20 cellular contexts compared by ENCODE assay signal in the genomic region with DNA sequence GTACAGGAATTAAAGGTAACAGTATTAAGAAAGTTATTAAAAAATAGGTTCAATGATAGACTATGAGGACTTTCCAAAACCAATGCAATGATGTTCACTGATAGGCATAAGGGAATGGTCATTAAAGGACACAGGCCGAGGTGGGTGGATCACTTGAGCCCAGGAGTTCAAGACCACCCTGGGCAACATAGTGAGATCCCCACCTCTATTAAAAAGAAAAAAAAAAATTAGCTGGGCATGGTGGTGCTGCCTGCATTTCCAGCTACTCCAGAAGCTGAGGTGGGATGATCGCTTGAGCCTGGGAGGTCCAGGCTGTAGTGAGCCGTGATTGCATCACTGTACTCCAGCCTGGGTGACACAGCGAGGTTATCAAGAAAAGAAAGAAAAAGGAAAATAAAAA. TPM values are rescaled to one million over a fixed set of nuclear protein-coding genes. Genes with fewer than 3 reads are reported as not detected.
"Had no signal": no experiment of that assay in that cellular context is flagged by ENCODE, and none has a peak within 500 bp of the region (broad histone marks: within the 10 kb centered on the region; RNA-seq: fewer than 3 reads in every experiment).

No MANE protein-coding gene starts in this region.

- DNase-seq: activated CD4-positive, alpha-beta memory T cell treated with anti-CD3 and anti-CD28 coated beads, Interleukin-2, amount 10 ng/mL, durations not matched to agents 7 days and 5 days; activated gamma-delta T cell treated with Interleukin-2 at 50 U/mL for 16 hours; adrenal gland; cerebellar nuclear complex; glutamatergic neuron; hippocampal formation; midbrain; natural killer cell; small intestine; stimulated activated CD4-positive, alpha-beta T cell treated with anti-CD3 and anti-CD28 coated beads, Interleukin-15, amount 100 ng/mL, for 24 hours; T-cell; testis had no signal

- ATAC-seq: natural killer cell; stimulated activated memory B cell treated with anti-CD40 and anti-IgM and Interleukin-4, amounts not matched to agents 10 μg/mL and 1 μg/mL and 100 μg/mL, for 72 hours; T-cell had no signal

- H3K27ac ChIP-seq: adrenal gland, coronary artery, esophagus muscularis mucosa, testis, vagina had no signal

- H3K9me3 ChIP-seq: adrenal gland, esophagus muscularis mucosa, testis, vagina had no signal

- H3K36me3 Mint-ChIP-seq: natural killer cell; stimulated activated memory B cell treated with anti-CD40 and anti-IgM and Interleukin-4, amounts not matched to agents 10 μg/mL and 1 μg/mL and 100 μg/mL, for 72 hours; T-cell had no signal

- H3K4me3 ChIP-seq: adrenal gland, coronary artery, esophagus muscularis mucosa, testis, vagina had no signal

- H3K27ac Mint-ChIP-seq: activated CD4-positive, alpha-beta memory T cell treated with anti-CD3 and anti-CD28 coated beads, Interleukin-2, amount 10 ng/mL, durations not matched to agents 7 days and 5 days; activated naive CD8-positive, alpha-beta T cell; natural killer cell; stimulated activated memory B cell treated with anti-CD40 and anti-IgM and Interleukin-4, amounts not matched to agents 10 μg/mL and 1 μg/mL and 100 μg/mL, for 72 hours; T-cell; type B pancreatic cell had no signal

- H3K36me3 ChIP-seq: adrenal gland, esophagus muscularis mucosa, vagina had no signal

- H3K4me1 ChIP-seq: testis, vagina had no signal

- H3K27me3 Mint-ChIP-seq: activated CD4-positive, alpha-beta memory T cell treated with anti-CD3 and anti-CD28 coated beads, Interleukin-2, amount 10 ng/mL, durations not matched to agents 7 days and 5 days; activated naive CD8-positive, alpha-beta T cell; stimulated activated memory B cell treated with anti-CD40 and anti-IgM and Interleukin-4, amounts not matched to agents 10 μg/mL and 1 μg/mL and 100 μg/mL, for 72 hours; T-cell; type B pancreatic cell had no signal

- H3K27me3 ChIP-seq: adrenal gland, testis, vagina had no signal

- H3K9me3 Mint-ChIP-seq: activated CD4-positive, alpha-beta memory T cell treated with anti-CD3 and anti-CD28 coated beads, Interleukin-2, amount 10 ng/mL, durations not matched to agents 7 days and 5 days; natural killer cell; stimulated activated memory B cell treated with anti-CD40 and anti-IgM and Interleukin-4, amounts not matched to agents 10 μg/mL and 1 μg/mL and 100 μg/mL, for 72 hours; T-cell; type B pancreatic cell had no signal

- H3K4me3 Mint-ChIP-seq: activated CD4-positive, alpha-beta memory T cell treated with anti-CD3 and anti-CD28 coated beads, Interleukin-2, amount 10 ng/mL, durations not matched to agents 7 days and 5 days; activated naive CD8-positive, alpha-beta T cell; natural killer cell; stimulated activated memory B cell treated with anti-CD40 and anti-IgM and Interleukin-4, amounts not matched to agents 10 μg/mL and 1 μg/mL and 100 μg/mL, for 72 hours; T-cell; type B pancreatic cell had no signal

- H3K4me1 Mint-ChIP-seq: natural killer cell; stimulated activated memory B cell treated with anti-CD40 and anti-IgM and Interleukin-4, amounts not matched to agents 10 μg/mL and 1 μg/mL and 100 μg/mL, for 72 hours had no signal

RNA-seq across cellular contexts. Expression of a gene that starts 47.3 kb away (rescaled TPM):
- total RNA-seq: activated CD4-positive, alpha-beta memory T cell treated with anti-CD3 and anti-CD28 coated beads, Interleukin-2, amount 10 ng/mL, durations not matched to agents 7 days and 5 days; frontal cortex; natural killer cell; sciatic nerve; T-cell had no signal
- polyA plus RNA-seq: adrenal gland had no signal
